In genomic region chr17:56833812-56834379, GRCh38 we compare ENCODE assay signal across 9 cellular contexts. TPM values are rescaled to one million over a fixed set of nuclear protein-coding genes. Genes with fewer than 3 reads are reported as not detected.
A peak's percentile ranks its signal among the peaks of the same experiment; 100 is the strongest.
DNase-seq lines count a peak whose midpoint lies in the region; ATAC-seq, FAIRE-seq and TF ChIP-seq lines count a peak whose summit lies in the region.
"Had no signal": no experiment of that assay in that cellular context is flagged by ENCODE, and none has a peak within 500 bp of the region (broad histone marks: within the 10 kb centered on the region; RNA-seq: fewer than 3 reads in every experiment).

A gene with protein sequence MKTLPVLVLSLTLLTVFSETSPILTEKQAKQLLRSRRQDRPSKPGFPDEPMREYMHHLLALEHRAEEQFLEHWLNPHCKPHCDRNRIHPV (minus strand): TSS chr17:56833920. CDS start chr17:56815810, 18,110 bp downstream.
Gene DGKE (plus strand): TSS chr17:56834151. CDS start chr17:56834796, 645 bp downstream.

- peak; percentile 92 for FAIRE-seq in GM19239 (lab: Jason Lieb, UNC)
- FAIRE-seq: TTC549 had no signal

- H3K9me3 Mint-ChIP-seq in activated CD4-positive, alpha-beta T cell treated with anti-CD3 and anti-CD28 coated beads, Interleukin-2, amount 10 ng/mL, durations not matched to agents 24 days and 14 days = no peaks in the 10 kb centered on the region

- H3K4me3 ChIP-seq in BE2C (ENCODE audit: low read depth, low read length) = peak within 1 kb of the TSS; percentile 44
- H3K4me3 ChIP-seq in colonic mucosa = peak within 1 kb of the TSS; percentile 87
- peak within 1 kb of the TSS; percentile 83 for H3K4me3 ChIP-seq in left lung

- peak; percentile 76 for ATAC-seq in HG03439 (IDR thresholded peaks at IDR 0.05; ENCODE audit: unreplicated experiment)
- peak; percentile 98 for ATAC-seq in left lung

- peak within 1 kb of the TSS; percentile 96 for H3K27ac Mint-ChIP-seq in activated CD4-positive, alpha-beta T cell treated with anti-CD3 and anti-CD28 coated beads, Interleukin-2, amount 10 ng/mL, durations not matched to agents 24 days and 14 days

- H3K36me3 ChIP-seq in BE2C (no peaks in the 10 kb centered on the region), colonic mucosa (no peaks in the 10 kb centered on the region), left lung (peaks cover 0 to 6% of the 10 kb centered on the region in 2 donors)

- no peaks in the 10 kb centered on the region for H3K27me3 Mint-ChIP-seq in activated CD4-positive, alpha-beta T cell treated with anti-CD3 and anti-CD28 coated beads, Interleukin-2, amount 10 ng/mL, durations not matched to agents 24 days and 14 days

- DNase-seq in BE2C = peak; percentile 95
- DNase-seq in GM19239 (ENCODE audit: insufficient read length, low spot score) = peak; percentile 86
- peak; percentile 96 for DNase-seq in NCI-H460 (ENCODE audit: extremely low read depth, low read depth)
- DNase-seq in activated CD4-positive, alpha-beta T cell treated with anti-CD3 and anti-CD28 coated beads, Interleukin-2, amount 10 ng/mL, durations not matched to agents 24 days and 14 days = peak; percentile 99
- DNase-seq in colonic mucosa = peak; percentile 100
- DNase-seq in left lung = peak; percentile 100
- peak; percentile 99 for DNase-seq in stimulated activated CD4-positive, alpha-beta T cell treated with anti-CD3 and anti-CD28 coated beads, Interleukin-2, amount 100 ng/mL, for 4 hours (ENCODE audit: low read depth)

- H3K27ac ChIP-seq in colonic mucosa (peak within 1 kb of the TSS; percentile 93), left lung (peak within 1 kb of the TSS; percentile 82 to 93)

- TF ChIP-seq CTCF in BE2C (IDR thresholded peaks at IDR 0.05; ENCODE audit: low read depth, low read length) (no peak), colonic mucosa (IDR thresholded peaks at IDR 0.05) (no peak), left lung (IDR thresholded peaks at IDR 0.05) (no peak)

- H3K9ac ChIP-seq in colonic mucosa (ENCODE audit: low read depth in 2 of 2, low read length in 2 of 2) = peak within 1 kb of the TSS; percentile 80 to 82

- H3K4me1 ChIP-seq in BE2C (no peaks in the 10 kb centered on the region; the same call in 1 of the 2 replicates), colonic mucosa (peaks cover 9% of the 10 kb centered on the region), left lung (peaks cover 8 to 52% of the 10 kb centered on the region in 2 donors)

- intact Hi-C loops in activated CD4-positive, alpha-beta T cell treated with anti-CD3 and anti-CD28 coated beads, Interleukin-2, amount 10 ng/mL, durations not matched to agents 24 days and 14 days (cut with micrococcal nuclease) = loop anchor here (1.0 to 5.0 kb wide), 6 partner anchors 15 to 253 kb away; partner anchors contain the start of genes AKAP1, COIL and TRIM25
- intact Hi-C loops in colonic mucosa (cut with DNase I) (no loop called here), left lung (cut with DNase I) (no loop called here)

- H3K36me3 Mint-ChIP-seq in activated CD4-positive, alpha-beta T cell treated with anti-CD3 and anti-CD28 coated beads, Interleukin-2, amount 10 ng/mL, durations not matched to agents 24 days and 14 days (ENCODE audit: low read depth) = peaks cover 42% of the 10 kb centered on the region

- H3K4me3 Mint-ChIP-seq in activated CD4-positive, alpha-beta T cell treated with anti-CD3 and anti-CD28 coated beads, Interleukin-2, amount 10 ng/mL, durations not matched to agents 24 days and 14 days = peak within 1 kb of the TSS; percentile 98

- peaks cover 94% of the 10 kb centered on the region for H3K27me3 ChIP-seq in BE2C
- no peaks in the 10 kb centered on the region for H3K27me3 ChIP-seq in colonic mucosa
- peaks cover 0 to 11% of the 10 kb centered on the region in 2 donors for H3K27me3 ChIP-seq in left lung

- H3K9me3 ChIP-seq in BE2C = peaks cover 7% of the 10 kb centered on the region
- H3K9me3 ChIP-seq in colonic mucosa = no peaks in the 10 kb centered on the region
- H3K9me3 ChIP-seq in left lung = no peaks in the 10 kb centered on the region

- peaks cover 51% of the 10 kb centered on the region for H3K4me1 Mint-ChIP-seq in activated CD4-positive, alpha-beta T cell treated with anti-CD3 and anti-CD28 coated beads, Interleukin-2, amount 10 ng/mL, durations not matched to agents 24 days and 14 days

RNA-seq across cellular contexts. Expression of the first gene that starts in this region (rescaled TPM):
- not detected for polyA plus RNA-seq in BE2C (2012; ENCODE audit: insufficient read depth, insufficient read length, low read depth)
- total RNA-seq in NCI-H460 (2014; rRNA removed; shearing (Covaris generic)) = 0.32 and 0.50 TPM in 2 replicates
- 0.51 and 1.5 TPM in 2 replicates for polyA plus RNA-seq in NCI-H460 (2014; cell fraction: nucleus; rRNA removed)
- total RNA-seq in activated CD4-positive, alpha-beta T cell treated with anti-CD3 and anti-CD28 coated beads, Interleukin-2, amount 10 ng/mL, durations not matched to agents 24 days and 14 days = 3.7 and 4.4 TPM in 2 replicates
- 1 to 10 TPM; 1.4 to 1.7 TPM for total RNA-seq in colonic mucosa
- 1 to 10 TPM; 1.6 to 3.1 TPM for total RNA-seq in left lung

RNA-seq across cellular contexts. Expression of gene DGKE, which starts in this region (rescaled TPM):
- polyA plus RNA-seq in BE2C (2012; ENCODE audit: insufficient read depth, insufficient read length, low read depth) = 0.17 TPM
- total RNA-seq in NCI-H460 (2014; rRNA removed; shearing (Covaris generic)) = 9.1 and 9.8 TPM in 2 replicates
- polyA plus RNA-seq in NCI-H460 (2014; cell fraction: nucleus; rRNA removed) = 13.7 and 17.9 TPM in 2 replicates
- total RNA-seq in activated CD4-positive, alpha-beta T cell treated with anti-CD3 and anti-CD28 coated beads, Interleukin-2, amount 10 ng/mL, durations not matched to agents 24 days and 14 days = 33.0 and 33.6 TPM in 2 replicates
- 10 to 100 TPM in 1 of 2 donors, 1 to 10 TPM in 1; 7.8 to 10.5 TPM for total RNA-seq in colonic mucosa
- 10 to 100 TPM in 1 of 2 donors, 1 to 10 TPM in 1; 7.3 to 10.5 TPM for total RNA-seq in left lung

Comparison
In these comparisons a context has a peak if more than half of its experiments do, and no peak if none do; other contexts are left out.
1. Peak in every context shown above with its lines: DNase-seq, ATAC-seq, H3K4me3 ChIP-seq and H3K27ac ChIP-seq.